11 cellular contexts compared by ENCODE assay signal in genomic region chr6:136525586-136526195, GRCh38. TPM values are rescaled to one million over a fixed set of nuclear protein-coding genes. Genes with fewer than 3 reads are reported as not detected.
DNase-seq lines count a peak whose midpoint lies in the region; ATAC-seq and TF ChIP-seq lines count a peak whose summit lies in the region.
"Had no signal": no experiment of that assay in that cellular context is flagged by ENCODE, and none has a peak within 500 bp of the region (broad histone marks: within the 10 kb centered on the region; RNA-seq: fewer than 3 reads in every experiment).

No MANE protein-coding gene starts in this region.

- no peak overlapping the region for H3K9ac ChIP-seq in mesenchymal stem cell (ENCODE audit: low read length)

- H3K27me3 ChIP-seq in CD8-positive, alpha-beta T cell (ENCODE audit: insufficient read depth, low read length): no peaks in the 10 kb centered on the region
- H3K27me3 ChIP-seq in mesenchymal stem cell (ENCODE audit: control insufficient read depth in 1 of 2, insufficient read depth in 1 of 2, low read length in 2 of 2) (peaks cover 2 to 4% of the 10 kb centered on the region in 2 experiments), tibial nerve (no peaks in the 10 kb centered on the region)
- H3K27me3 ChIP-seq: cardiac muscle cell, vagina had no signal

- no peaks in the 10 kb centered on the region for H3K36me3 ChIP-seq in CD8-positive, alpha-beta T cell (ENCODE audit: insufficient read depth, low read length)
- H3K36me3 ChIP-seq in mesenchymal stem cell (ENCODE audit: control insufficient read depth in 1 of 2, insufficient read depth in 2 of 2, low read depth in 1 of 2, low read length in 2 of 2) (no peaks in the 10 kb centered on the region), tibial nerve (no peaks in the 10 kb centered on the region)
- H3K36me3 ChIP-seq: cardiac muscle cell, vagina had no signal

- no peaks in the 10 kb centered on the region for H3K9me3 Mint-ChIP-seq in CD8-positive, alpha-beta T cell
- H3K9me3 Mint-ChIP-seq in activated naive CD8-positive, alpha-beta T cell treated with anti-CD3 and anti-CD28 coated beads, Interleukin-2, amount 10 ng/mL, durations not matched to agents 7 days and 5 days: no peaks in the 10 kb centered on the region
- H3K9me3 Mint-ChIP-seq: activated CD4-positive, alpha-beta memory T cell treated with anti-CD3 and anti-CD28 coated beads for 36 hours had no signal

- H3K4me1 Mint-ChIP-seq in CD8-positive, alpha-beta T cell (ENCODE audit: low read depth): peaks cover 15% of the 10 kb centered on the region
- H3K4me1 Mint-ChIP-seq in activated naive CD8-positive, alpha-beta T cell treated with anti-CD3 and anti-CD28 coated beads, Interleukin-2, amount 10 ng/mL, durations not matched to agents 7 days and 5 days: peaks cover 10% of the 10 kb centered on the region

- no peak overlapping the region for H2AFZ ChIP-seq in mesenchymal stem cell (ENCODE audit: low read depth, low read length)

- H3K27ac Mint-ChIP-seq in CD8-positive, alpha-beta T cell: no peak overlapping the region
- H3K27ac Mint-ChIP-seq in activated naive CD8-positive, alpha-beta T cell treated with anti-CD3 and anti-CD28 coated beads, Interleukin-2, amount 10 ng/mL, durations not matched to agents 7 days and 5 days: no peak overlapping the region
- H3K27ac Mint-ChIP-seq: activated CD4-positive, alpha-beta memory T cell treated with anti-CD3 and anti-CD28 coated beads for 36 hours had no signal

- H3K36me3 Mint-ChIP-seq in CD8-positive, alpha-beta T cell: no peaks in the 10 kb centered on the region
- H3K36me3 Mint-ChIP-seq in activated naive CD8-positive, alpha-beta T cell treated with anti-CD3 and anti-CD28 coated beads, Interleukin-2, amount 10 ng/mL, durations not matched to agents 7 days and 5 days: no peaks in the 10 kb centered on the region
- H3K36me3 Mint-ChIP-seq: activated CD4-positive, alpha-beta memory T cell treated with anti-CD3 and anti-CD28 coated beads for 36 hours had no signal

- H2BK12ac ChIP-seq in mesenchymal stem cell (ENCODE audit: low read length in 2 of 2): no peak overlapping the region

- POLR2A ChIA-PET in CD8-positive, alpha-beta T cell (lab: Charles Lee): no interaction called here
- POLR2A ChIA-PET in activated naive CD8-positive, alpha-beta T cell treated with anti-CD3 and anti-CD28 coated beads, Interleukin-2, amount 10 ng/mL, durations not matched to agents 7 days and 5 days (lab: Charles Lee): no interaction called here

- no peak overlapping the region for H2BK5ac ChIP-seq in mesenchymal stem cell (ENCODE audit: low read depth, low read length, poor library complexity, severe bottlenecking)

- H3K4me3 ChIP-seq in CD8-positive, alpha-beta T cell (ENCODE audit: low read depth, low read length): no peak overlapping the region
- H3K4me3 ChIP-seq in mesenchymal stem cell (ENCODE audit: insufficient read depth in 1 of 2, low read depth in 1 of 2, low read length in 2 of 2) (no peak overlapping the region), tibial nerve (no peak overlapping the region)
- H3K4me3 ChIP-seq: cardiac muscle cell, vagina had no signal

- no peak overlapping the region for H2BK15ac ChIP-seq in mesenchymal stem cell (ENCODE audit: low read depth, poor library complexity, severe bottlenecking)

- H3K27ac ChIP-seq in CD8-positive, alpha-beta T cell (ENCODE audit: low read depth, low read length): no peak overlapping the region
- H3K27ac ChIP-seq in mesenchymal stem cell (ENCODE audit: low read length, poor library complexity, severe bottlenecking) (no peak overlapping the region), tibial nerve (no peak overlapping the region)
- H3K27ac ChIP-seq: cardiac muscle cell, vagina had no signal

- no peak overlapping the region for H2BK120ac ChIP-seq in mesenchymal stem cell (ENCODE audit: low read depth, low read length)

- intact Hi-C loops in CD8-positive, alpha-beta T cell (cut with DNase I, micrococcal nuclease): loop anchor here in 1 of 2 experiments (2.0 kb wide), 1 partner anchor 23 kb away; no protein-coding TSS in a partner anchor

- H3K4ac ChIP-seq in mesenchymal stem cell (ENCODE audit: low read depth in 1 of 2, low read length in 2 of 2): no peak overlapping the region

- TF ChIP-seq POLR2A in tibial nerve (IDR thresholded peaks at IDR 0.05): no peak

- no peak for TF ChIP-seq EP300 in tibial nerve (IDR thresholded peaks at IDR 0.05)

- H3K79me1 ChIP-seq in mesenchymal stem cell (replicated peaks; ENCODE audit: low read length, poor library complexity, severe bottlenecking): no peaks in the 10 kb centered on the region

- no peaks in the 10 kb centered on the region for H3K9me3 ChIP-seq in CD8-positive, alpha-beta T cell (ENCODE audit: low read length)
- H3K9me3 ChIP-seq in mesenchymal stem cell (ENCODE audit: control insufficient read depth, low read length) (no peaks in the 10 kb centered on the region), tibial nerve (no peaks in the 10 kb centered on the region)
- H3K9me3 ChIP-seq: vagina had no signal

- H3K4me2 ChIP-seq in mesenchymal stem cell (ENCODE audit: low read length, poor library complexity, severe bottlenecking): no peak overlapping the region

- H3K23ac ChIP-seq in mesenchymal stem cell (ENCODE audit: low read length in 2 of 2): no peak overlapping the region

- no peak overlapping the region for H4K91ac ChIP-seq in mesenchymal stem cell (ENCODE audit: low read length)

- DNase-seq in CD8-positive, alpha-beta T cell: no peak
- DNase-seq in NCI-H1417 treated with DMSO at 0.1 percent for 48 hours (lab: John Stamatoyannopoulos, UW): peak; percentile 53
- no peak for DNase-seq in activated naive CD8-positive, alpha-beta T cell treated with anti-CD3 and anti-CD28 coated beads, Interleukin-2, amount 10 ng/mL, durations not matched to agents 7 days and 5 days
- no peak for DNase-seq in mesenchymal stem cell
- no peak for DNase-seq in activated gamma-delta T cell treated with Interleukin-2 at 50 U/mL for 16 hours
- no peak for DNase-seq in tibial nerve (ENCODE audit: low spot score in 2 of 2)

- H3K18ac ChIP-seq in mesenchymal stem cell (ENCODE audit: low read depth in 1 of 2, low read length in 2 of 2): no peak overlapping the region

- peaks cover 9% of the 10 kb centered on the region for H3K4me1 ChIP-seq in CD8-positive, alpha-beta T cell (ENCODE audit: insufficient read depth, low read length)
- H3K4me1 ChIP-seq in mesenchymal stem cell (ENCODE audit: control insufficient read depth, insufficient read depth, low read depth, low read length): peaks cover 5% of the 10 kb centered on the region
- peaks cover 0 to 9% (median 3%) of the 10 kb centered on the region in 4 donors for H3K4me1 ChIP-seq in tibial nerve

- no peak overlapping the region for H2AK5ac ChIP-seq in mesenchymal stem cell (ENCODE audit: low read length, severe bottlenecking)

- H3K4me3 Mint-ChIP-seq in CD8-positive, alpha-beta T cell: peak overlapping the region; percentile 42
- H3K4me3 Mint-ChIP-seq in activated naive CD8-positive, alpha-beta T cell treated with anti-CD3 and anti-CD28 coated beads, Interleukin-2, amount 10 ng/mL, durations not matched to agents 7 days and 5 days: peak overlapping the region; percentile 64
- H3K4me3 Mint-ChIP-seq: activated CD4-positive, alpha-beta memory T cell treated with anti-CD3 and anti-CD28 coated beads for 36 hours had no signal

- CTCF ChIA-PET in CD8-positive, alpha-beta T cell (lab: Charles Lee): no interaction called here

- peaks cover 9% of the 10 kb centered on the region for H3K27me3 Mint-ChIP-seq in CD8-positive, alpha-beta T cell (ENCODE audit: low read depth)
- H3K27me3 Mint-ChIP-seq in activated naive CD8-positive, alpha-beta T cell treated with anti-CD3 and anti-CD28 coated beads, Interleukin-2, amount 10 ng/mL, durations not matched to agents 7 days and 5 days: peaks cover 16% of the 10 kb centered on the region

- no peak overlapping the region for H3K14ac ChIP-seq in mesenchymal stem cell (ENCODE audit: low read length in 2 of 2)

- peak overlapping the region; percentile 43 for H4K8ac ChIP-seq in mesenchymal stem cell (ENCODE audit: low read length)

- no peak for TF ChIP-seq CTCF in CD8-positive, alpha-beta T cell (IDR thresholded peaks at IDR 0.05)
- no peak for TF ChIP-seq CTCF in tibial nerve (IDR thresholded peaks at IDR 0.05)

- no peak for ATAC-seq in CD8-positive, alpha-beta T cell
- no peak for ATAC-seq in activated naive CD8-positive, alpha-beta T cell treated with anti-CD3 and anti-CD28 coated beads, Interleukin-2, amount 10 ng/mL, durations not matched to agents 7 days and 5 days (ENCODE audit: low read depth)
- ATAC-seq in GM19452 (IDR thresholded peaks at IDR 0.05; ENCODE audit: unreplicated experiment): no peak
- no peak for ATAC-seq in HG03135 (IDR thresholded peaks at IDR 0.05; ENCODE audit: unreplicated experiment)

- 57% methylated on average over 6 of the region's 8 CpGs for WGBS in mesenchymal stem cell
- WGBS in tibial nerve, 2 donors: 47 to 49% methylated on average over 8 of the region's 8 CpGs

RNA-seq across cellular contexts. Expression of gene MAP7, which starts 24.5 kb away (rescaled TPM):
- under 1 TPM; 0.19 to 0.24 TPM for total RNA-seq in CD8-positive, alpha-beta T cell
- total RNA-seq in activated naive CD8-positive, alpha-beta T cell treated with anti-CD3 and anti-CD28 coated beads, Interleukin-2, amount 10 ng/mL, durations not matched to agents 7 days and 5 days: under 1 TPM; 0.14 to 0.48 TPM
- polyA plus RNA-seq in mesenchymal stem cell (2013, experiment 1 of 2): 0.61 TPM
- 0.55 TPM for polyA plus RNA-seq in mesenchymal stem cell (2013, experiment 2 of 2)
- total RNA-seq in tibial nerve: 1 to 10 TPM in 3 of 4 donors, under 1 TPM in 1; 0.84 to 1.5 (median 1.4) TPM
